Comparison of ENCODE assay signal across 14 cellular contexts in genomic region chr9:6498982-6499381, GRCh38.
DNase-seq lines count a peak whose midpoint lies in the region; ATAC-seq and TF ChIP-seq lines count a peak whose summit lies in the region.
"Had no signal": no experiment of that assay in that cellular context is flagged by ENCODE, and none has a peak within 500 bp of the region (broad histone marks: within the 10 kb centered on the region; RNA-seq: fewer than 3 reads in every experiment).

No MANE protein-coding gene starts in this region.

- H3K27me3 ChIP-seq in CD4-positive, alpha-beta T cell (ENCODE audit: control insufficient read depth, insufficient read depth, low read length) = no peaks in the 10 kb centered on the region
- H3K27me3 ChIP-seq in body of pancreas = no peaks in the 10 kb centered on the region

- no peak overlapping the region for H3K4me3 ChIP-seq in body of pancreas
- H3K4me3 ChIP-seq: HAP-1, thoracic aorta had no signal

- no peak for TF ChIP-seq CTCF in CD4-positive, alpha-beta T cell (IDR thresholded peaks at IDR 0.05)
- TF ChIP-seq CTCF in HFFc6 (IDR thresholded peaks at IDR 0.05) (no peak), chondrocyte (IDR thresholded peaks at IDR 0.05) (no peak), body of pancreas (IDR thresholded peaks at IDR 0.05) (no peak)

- POLR2A ChIA-PET in CD4-positive, alpha-beta T cell (lab: Charles Lee) = no interaction called here

- H3K4me3 Mint-ChIP-seq in CD4-positive, alpha-beta T cell = no peak overlapping the region
- H3K4me3 Mint-ChIP-seq in HFFc6 (no peak overlapping the region), chondrocyte (ENCODE audit: unreplicated experiment) (no peak overlapping the region), memory B cell (no peak overlapping the region)

- WGBS in body of pancreas, 2 donors = 86 to 96% methylated on average over 1 of the region's 1 CpG

- no peaks in the 10 kb centered on the region for H3K9me3 ChIP-seq in CD4-positive, alpha-beta T cell (ENCODE audit: control insufficient read depth, low read length)
- no peaks in the 10 kb centered on the region for H3K9me3 ChIP-seq in body of pancreas
- H3K9me3 ChIP-seq: Caco-2, HAP-1, thoracic aorta had no signal

- no peak overlapping the region for H3K27ac ChIP-seq in CD4-positive, alpha-beta T cell (ENCODE audit: low read depth, low read length)
- H3K27ac ChIP-seq in body of pancreas = no peak overlapping the region
- H3K27ac ChIP-seq: thoracic aorta had no signal

- peaks cover 10 to 11% of the 10 kb centered on the region in 2 donors for H3K36me3 ChIP-seq in body of pancreas (replicated peaks in 1 of 2; ENCODE audit: insufficient read depth in 1 of 2, low read depth in 2 of 2)

- H3K36me3 Mint-ChIP-seq in CD4-positive, alpha-beta T cell (ENCODE audit: low read depth) = peaks cover 86% of the 10 kb centered on the region
- H3K36me3 Mint-ChIP-seq in HFFc6 (ENCODE audit: low read depth) = peaks cover 25% of the 10 kb centered on the region
- peaks cover 18% of the 10 kb centered on the region for H3K36me3 Mint-ChIP-seq in chondrocyte (ENCODE audit: low read depth)
- H3K36me3 Mint-ChIP-seq in memory B cell = peaks cover 34% of the 10 kb centered on the region

- CTCF ChIA-PET in CD4-positive, alpha-beta T cell (lab: Charles Lee) = interaction anchor here (0.9 kb wide), 1 partner anchor 12 kb away, joined by 4 read pairs; no protein-coding TSS in a partner anchor

- ATAC-seq in CD4-positive, alpha-beta T cell (ENCODE audit: poor library complexity) = no peak
- ATAC-seq in memory B cell (ENCODE audit: low read depth) = no peak
- ATAC-seq in body of pancreas = no peak
- no peak for ATAC-seq in Right ventricle myocardium superior (ENCODE audit: poor library complexity)

- no peaks in the 10 kb centered on the region for H3K4me1 ChIP-seq in body of pancreas
- H3K4me1 ChIP-seq: Caco-2, HAP-1 had no signal

- peak overlapping the region; percentile 30 for H3K27ac Mint-ChIP-seq in CD4-positive, alpha-beta T cell
- H3K27ac Mint-ChIP-seq in HFFc6 = peak overlapping the region; percentile 76
- peak overlapping the region; percentile 82 for H3K27ac Mint-ChIP-seq in chondrocyte (ENCODE audit: unreplicated experiment)
- H3K27ac Mint-ChIP-seq in memory B cell = peak overlapping the region; percentile 50

- no peak for DNase-seq in CD4-positive, alpha-beta T cell
- peak; percentile 52 for DNase-seq in HFFc6
- no peak for DNase-seq in chondrocyte (ENCODE audit: low spot score)
- DNase-seq in memory B cell (ENCODE audit: low spot score in 2 of 2) = no peak
- no peak for DNase-seq in body of pancreas
- no peak for DNase-seq in effector CD8-positive, alpha-beta T cell (lab: John Stamatoyannopoulos, UW)
- no peak for DNase-seq in NCI-H345 (lab: John Stamatoyannopoulos, UW)
- no peak for DNase-seq in Right ventricle myocardium superior
- DNase-seq: activated CD4-positive, CD25-positive, alpha-beta regulatory T cell treated with anti-CD3 and anti-CD28 coated beads, Interleukin-2, amount 50 U/mL, for 72 hours; Caco-2; caudate nucleus; erythroblast had no signal

- intact Hi-C loops in CD4-positive, alpha-beta T cell (cut with DNase I, micrococcal nuclease) = no loop called here
- intact Hi-C loops in body of pancreas (cut with DNase I) (no loop called here), Right ventricle myocardium superior (cut with DNase I) (loop anchor here (10.0 kb wide), 1 partner anchor 144 kb away; no protein-coding TSS in a partner anchor)

- no peak for TF ChIP-seq POLR2A in body of pancreas (IDR thresholded peaks at IDR 0.05)

- H3K4me1 Mint-ChIP-seq in CD4-positive, alpha-beta T cell (ENCODE audit: low read depth) = no peaks in the 10 kb centered on the region
- peaks cover 44% of the 10 kb centered on the region for H3K4me1 Mint-ChIP-seq in HFFc6 (ENCODE audit: low read depth)
- H3K4me1 Mint-ChIP-seq in chondrocyte (ENCODE audit: low read depth) = peaks cover 17% of the 10 kb centered on the region
- no peaks in the 10 kb centered on the region for H3K4me1 Mint-ChIP-seq in memory B cell

- no peaks in the 10 kb centered on the region for H3K27me3 Mint-ChIP-seq in CD4-positive, alpha-beta T cell
- no peaks in the 10 kb centered on the region for H3K27me3 Mint-ChIP-seq in HFFc6 (ENCODE audit: insufficient read depth)
- no peaks in the 10 kb centered on the region for H3K27me3 Mint-ChIP-seq in chondrocyte (ENCODE audit: low read depth)
- H3K27me3 Mint-ChIP-seq in memory B cell = no peaks in the 10 kb centered on the region

- H3K9me3 Mint-ChIP-seq in CD4-positive, alpha-beta T cell = no peaks in the 10 kb centered on the region
- H3K9me3 Mint-ChIP-seq in HFFc6 = no peaks in the 10 kb centered on the region
- H3K9me3 Mint-ChIP-seq in chondrocyte (ENCODE audit: low read depth) = no peaks in the 10 kb centered on the region
- H3K9me3 Mint-ChIP-seq in memory B cell = no peaks in the 10 kb centered on the region

Comparison
In these comparisons a context has a peak if more than half of its experiments do, and no peak if none do; other contexts are left out.
1. H3K27ac Mint-ChIP-seq: peak in every context shown above with its lines; median percentile 82 in chondrocyte; 76 in HFFc6; 50 in memory B cell; 30 in CD4-positive, alpha-beta T cell.